ENCODE assay signal across 9 cellular contexts in genomic region chrX:20515841-20516461, GRCh38.
A peak's percentile ranks its signal among the peaks of the same experiment; 100 is the strongest.
DNase-seq lines count a peak whose midpoint lies in the region; ATAC-seq and TF ChIP-seq lines count a peak whose summit lies in the region.
"Had no signal": no experiment of that assay in that cellular context is flagged by ENCODE, and none has a peak within 500 bp of the region (broad histone marks: within the 10 kb centered on the region; RNA-seq: fewer than 3 reads in every experiment).

No MANE protein-coding gene starts in this region.

- H3K27ac ChIP-seq in GM23248 (peak overlapping the region; percentile 72), KMS-11 (peak overlapping the region; percentile 38), mucosa of rectum (ENCODE audit: low read depth in 2 of 2, low read length in 2 of 2) (peak overlapping the region; percentile 57 to 75)

- no peaks in the 10 kb centered on the region for H3K9me2 ChIP-seq in GM23248 (ENCODE audit: insufficient read depth)

- H3K9ac ChIP-seq in GM23248 = no peak overlapping the region
- H3K9ac ChIP-seq in KMS-11 = no peak overlapping the region
- no peak overlapping the region for H3K9ac ChIP-seq in mucosa of rectum (ENCODE audit: low read depth in 1 of 2, low read length in 2 of 2)

- H3K27me3 ChIP-seq in GM23248 (replicated peaks; ENCODE audit: insufficient read depth) = no peaks in the 10 kb centered on the region
- H3K27me3 ChIP-seq in KMS-11 (ENCODE audit: insufficient read depth, low read depth) = no peaks in the 10 kb centered on the region
- no peaks in the 10 kb centered on the region for H3K27me3 ChIP-seq in mucosa of rectum (ENCODE audit: control insufficient read depth in 2 of 2, insufficient read depth in 2 of 2, low read length in 2 of 2)

- H2AFZ ChIP-seq in GM23248 (no peak overlapping the region), KMS-11 (ENCODE audit: low read depth) (no peak overlapping the region)

- peak overlapping the region; percentile 54 for H3K4me3 Mint-ChIP-seq in activated naive CD8-positive, alpha-beta T cell treated with anti-CD3 and anti-CD28 coated beads, Interleukin-2, amount 10 ng/mL, durations not matched to agents 7 days and 5 days
- H3K4me3 Mint-ChIP-seq: central memory CD8-positive, alpha-beta T cell had no signal

- H3K9me3 Mint-ChIP-seq in activated naive CD8-positive, alpha-beta T cell treated with anti-CD3 and anti-CD28 coated beads, Interleukin-2, amount 10 ng/mL, durations not matched to agents 7 days and 5 days = peaks cover 4% of the 10 kb centered on the region
- H3K9me3 Mint-ChIP-seq: central memory CD8-positive, alpha-beta T cell had no signal

- DNase-seq in NCI-H2029 (lab: John Stamatoyannopoulos, UW) = peak; percentile 35
- no peak for DNase-seq in NCI-H2029 treated with DMSO at 0.1 percent for 48 hours (lab: John Stamatoyannopoulos, UW)
- peak; percentile 85 for DNase-seq in GM23248
- peak; percentile 33 for DNase-seq in activated naive CD8-positive, alpha-beta T cell treated with anti-CD3 and anti-CD28 coated beads, Interleukin-2, amount 10 ng/mL, durations not matched to agents 7 days and 5 days
- DNase-seq in NCI-H128 (lab: John Stamatoyannopoulos, UW; ENCODE audit: unreplicated experiment) = no peak
- no peak for DNase-seq in medulla oblongata (ENCODE audit: extremely low spot score)

- peak; percentile 95 for ATAC-seq in activated naive CD8-positive, alpha-beta T cell treated with anti-CD3 and anti-CD28 coated beads, Interleukin-2, amount 10 ng/mL, durations not matched to agents 7 days and 5 days (ENCODE audit: low read depth)

- peaks cover 24% of the 10 kb centered on the region for H3K4me1 Mint-ChIP-seq in activated naive CD8-positive, alpha-beta T cell treated with anti-CD3 and anti-CD28 coated beads, Interleukin-2, amount 10 ng/mL, durations not matched to agents 7 days and 5 days

- TF ChIP-seq CTCF in KMS-11 (conservative IDR thresholded peaks at IDR 0.05; ENCODE audit: low read depth, low read length) = no peak

- peak overlapping the region; percentile 88 for H3K27ac Mint-ChIP-seq in activated naive CD8-positive, alpha-beta T cell treated with anti-CD3 and anti-CD28 coated beads, Interleukin-2, amount 10 ng/mL, durations not matched to agents 7 days and 5 days

- H3K79me2 ChIP-seq in GM23248 (ENCODE audit: insufficient read depth) (no peaks in the 10 kb centered on the region), KMS-11 (ENCODE audit: insufficient read depth, low read depth) (no peaks in the 10 kb centered on the region)

- H3K4me2 ChIP-seq in GM23248 (ENCODE audit: unreplicated experiment) (peak overlapping the region; percentile 35), KMS-11 (peak overlapping the region; percentile 40)

- H3K27me3 Mint-ChIP-seq in activated naive CD8-positive, alpha-beta T cell treated with anti-CD3 and anti-CD28 coated beads, Interleukin-2, amount 10 ng/mL, durations not matched to agents 7 days and 5 days = no peaks in the 10 kb centered on the region

- no peaks in the 10 kb centered on the region for H4K20me1 ChIP-seq in GM23248 (ENCODE audit: insufficient read depth)
- no peaks in the 10 kb centered on the region for H4K20me1 ChIP-seq in KMS-11 (ENCODE audit: insufficient read depth)

- 22 to 64% methylated on average over 1 of the region's 1 CpG for WGBS in GM23248 (ENCODE audit: low coverage in 1 of 2, low lambda C conversion rate in 2 of 2, missing lambda C conversion rate in 2 of 2), 2 experiments

- H3K4me1 ChIP-seq in GM23248 (ENCODE audit: insufficient read depth) = peaks cover 42% of the 10 kb centered on the region
- H3K4me1 ChIP-seq in KMS-11 (ENCODE audit: low read depth, poor library complexity, severe bottlenecking) = peaks cover 41% of the 10 kb centered on the region
- H3K4me1 ChIP-seq in mucosa of rectum (ENCODE audit: control insufficient read depth in 2 of 2, insufficient read depth in 2 of 2, low read length in 2 of 2) = peaks cover 0 to 4% of the 10 kb centered on the region in 2 donors

- POLR2A ChIA-PET in activated naive CD8-positive, alpha-beta T cell treated with anti-CD3 and anti-CD28 coated beads, Interleukin-2, amount 10 ng/mL, durations not matched to agents 7 days and 5 days (lab: Charles Lee) = interaction anchor here (0.9 kb wide), 1 partner anchor 57 kb away, joined by 3 read pairs; no protein-coding TSS in a partner anchor

- peaks cover 4% of the 10 kb centered on the region for H3K36me3 Mint-ChIP-seq in activated naive CD8-positive, alpha-beta T cell treated with anti-CD3 and anti-CD28 coated beads, Interleukin-2, amount 10 ng/mL, durations not matched to agents 7 days and 5 days

- H3K4me3 ChIP-seq in GM23248 (no peak overlapping the region), KMS-11 (IDR thresholded peaks at IDR 0.05; ENCODE audit: insufficient read depth, low read depth, low read length) (no peak overlapping the region), mucosa of rectum (ENCODE audit: low read length in 2 of 2) (no peak overlapping the region)

- peaks cover 29% of the 10 kb centered on the region for H3F3A ChIP-seq in GM23248 (ENCODE audit: insufficient read depth)

- no peaks in the 10 kb centered on the region for H3K9me3 ChIP-seq in GM23248 (ENCODE audit: low read depth)
- H3K9me3 ChIP-seq in mucosa of rectum (ENCODE audit: control insufficient read depth in 2 of 2, low read length in 2 of 2) = no peaks in the 10 kb centered on the region

- in situ Hi-C loops in GM23248 (cut with MboI) = loop anchor here (25.0 kb wide), 1 partner anchor 1446 kb away; no protein-coding TSS in a partner anchor

- H3K36me3 ChIP-seq in GM23248 (ENCODE audit: low read depth) = no peaks in the 10 kb centered on the region
- no peaks in the 10 kb centered on the region for H3K36me3 ChIP-seq in KMS-11 (ENCODE audit: insufficient read depth)
- no peaks in the 10 kb centered on the region for H3K36me3 ChIP-seq in mucosa of rectum (ENCODE audit: control insufficient read depth in 2 of 2, insufficient read depth in 2 of 2, low read length in 2 of 2)

Comparison
In these comparisons a context has a peak if more than half of its experiments do, and no peak if none do; other contexts are left out.
1. DNase-seq: peak in NCI-H2029 (single experiment), GM23248 (single experiment) and activated naive CD8-positive, alpha-beta T cell treated with anti-CD3 and anti-CD28 coated beads, Interleukin-2, amount 10 ng/mL, durations not matched to agents 7 days and 5 days (single experiment); none in NCI-H2029 treated with DMSO at 0.1 percent for 48 hours (single experiment), NCI-H128 (single experiment) and medulla oblongata (single experiment).
2. Peak in every context shown above with its lines, with median percentiles within 50 percentile points of each other: H3K27ac ChIP-seq.